Comparison of ENCODE assay signal across 8 cellular contexts in genomic region chr3:152298393-152299242, GRCh38. TPM values are rescaled to one million over a fixed set of nuclear protein-coding genes. Genes with fewer than 3 reads are reported as not detected.
DNase-seq lines count a peak whose midpoint lies in the region; ATAC-seq and TF ChIP-seq lines count a peak whose summit lies in the region.

No MANE protein-coding gene starts in this region.

- no peak for TF ChIP-seq CTCF in DND-41 (IDR thresholded peaks at IDR 0.05; ENCODE audit: borderline replicate concordance, extremely low read depth, low read length, poor library complexity, severe bottlenecking)

- H3K9ac ChIP-seq in DND-41 (ENCODE audit: low read depth, low read length): no peak overlapping the region

- no peaks in the 10 kb centered on the region for H3K9me3 ChIP-seq in DND-41 (ENCODE audit: insufficient read depth, low read length, severe bottlenecking)

- peaks cover 55% of the 10 kb centered on the region for H4K20me1 ChIP-seq in DND-41 (ENCODE audit: insufficient read depth, low read length)

- H3K4me3 ChIP-seq in DND-41 (ENCODE audit: low read depth in 1 of 2, low read length in 2 of 2): no peak overlapping the region
- no peak overlapping the region for H3K4me3 ChIP-seq in Jurkat, Clone E6-1 (ENCODE audit: low read length)

- H2AFZ ChIP-seq in DND-41 (ENCODE audit: low read depth, low read length): no peak overlapping the region

- H3K79me2 ChIP-seq in DND-41 (ENCODE audit: insufficient read depth, low read length): peaks cover 100% of the 10 kb centered on the region

- peak overlapping the region; percentile 11; the same call in 1 of the 2 replicates for H3K27ac ChIP-seq in DND-41 (ENCODE audit: low read length)

- ATAC-seq in DND-41 (ENCODE audit: insufficient read depth, low read depth) (peak; percentile 75), GM21529 (IDR thresholded peaks at IDR 0.05; ENCODE audit: unreplicated experiment) (peak; percentile 57), left ventricle myocardium superior (peak; percentile 83), GM21717 (IDR thresholded peaks at IDR 0.05; ENCODE audit: unreplicated experiment) (no peak)

- intact Hi-C loops in left ventricle myocardium superior (cut with micrococcal nuclease): no loop called here

- H3K36me3 ChIP-seq in DND-41 (ENCODE audit: insufficient read depth, low read length): peaks cover 63% of the 10 kb centered on the region

- no peak overlapping the region for H3K4me2 ChIP-seq in DND-41 (ENCODE audit: insufficient read depth, low read length)

- peaks cover 34% of the 10 kb centered on the region for H3K4me1 ChIP-seq in DND-41 (ENCODE audit: insufficient read depth, low read length)

- peak; percentile 55 for DNase-seq in DND-41
- DNase-seq in Jurkat, Clone E6-1 (ENCODE audit: low read depth, low spot score): peak; percentile 77
- peak; percentile 88 for DNase-seq in SHP77 treated with DMSO at 0.1 percent for 48 hours (lab: John Stamatoyannopoulos, UW)
- peak; percentile 88 for DNase-seq in amniotic stem cell (lab: John Stamatoyannopoulos, UW)
- peak; percentile 54 for DNase-seq in left ventricle myocardium superior
- DNase-seq in putamen (ENCODE audit: low spot score): peak; percentile 82

- H3K27me3 ChIP-seq in DND-41 (ENCODE audit: insufficient read depth, low read length, poor library complexity): no peaks in the 10 kb centered on the region

RNA-seq across cellular contexts. Expression of gene MBNL1, which starts 29.9 kb away (rescaled TPM):
- 69.0 TPM for polyA plus RNA-seq in Jurkat, Clone E6-1 (2012; ENCODE audit: insufficient read depth, insufficient read length)
- 172 TPM for total RNA-seq in left ventricle myocardium superior
